Comparison of ENCODE assay signal across 8 cellular contexts in genomic region chr16:71288570-71288889, GRCh38. TPM values are rescaled to one million over a fixed set of nuclear protein-coding genes. Genes with fewer than 3 reads are reported as not detected.
A peak's percentile ranks its signal among the peaks of the same experiment; 100 is the strongest.
DNase-seq lines count a peak whose midpoint lies in the region; ATAC-seq and TF ChIP-seq lines count a peak whose summit lies in the region.

No MANE protein-coding gene starts in this region.

- peaks cover 7% of the 10 kb centered on the region for H3K27me3 Mint-ChIP-seq in activated naive CD4-positive, alpha-beta T cell treated with anti-CD3 and anti-CD28 coated beads for 36 hours (ENCODE audit: low read depth)

- H3K27ac Mint-ChIP-seq in activated naive CD4-positive, alpha-beta T cell treated with anti-CD3 and anti-CD28 coated beads for 36 hours, result peak overlapping the region; percentile 86

- H3K9ac ChIP-seq in adipocyte (ENCODE audit: low read length) (peak overlapping the region; percentile 92), liver (ENCODE audit: low read depth in 1 of 2, low read length in 2 of 2) (peak overlapping the region; percentile 70 to 71)

- peaks cover 42% of the 10 kb centered on the region for H3K36me3 Mint-ChIP-seq in activated naive CD4-positive, alpha-beta T cell treated with anti-CD3 and anti-CD28 coated beads for 36 hours (ENCODE audit: low read depth)

- H3K27ac ChIP-seq in liver (ENCODE audit: low read depth in 1 of 2, low read length in 2 of 2) (peak overlapping the region in 1 of 2 donors; percentile 58), upper lobe of left lung (peak overlapping the region; percentile 93 to 97 (median 95))

- H3K36me3 ChIP-seq in adipocyte (ENCODE audit: control insufficient read depth, insufficient read depth, low read length, severe bottlenecking) (peaks cover 25% of the 10 kb centered on the region), liver (ENCODE audit: control insufficient read depth in 4 of 4, insufficient read depth in 3 of 4, low read depth in 1 of 4, low read length in 3 of 4) (peaks cover 2 to 23% (median 17%) of the 10 kb centered on the region in 4 donors), upper lobe of left lung (peaks cover 9 to 30% (median 14%) of the 10 kb centered on the region in 4 donors)

- no peak for TF ChIP-seq CTCF in liver (IDR thresholded peaks at IDR 0.05; ENCODE audit: low read depth, low read length, missing input control)
- no peak for TF ChIP-seq CTCF in upper lobe of left lung (IDR thresholded peaks at IDR 0.05)

- ATAC-seq in upper lobe of left lung (ENCODE audit: low FRiP score in 2 of 2), result no peak
- no peak for ATAC-seq in GM19467 (IDR thresholded peaks at IDR 0.05; ENCODE audit: unreplicated experiment)
- no peak for ATAC-seq in GM21723 (IDR thresholded peaks at IDR 0.05; ENCODE audit: unreplicated experiment)

- H3K4me3 ChIP-seq in adipocyte (ENCODE audit: low read length) (peak overlapping the region; percentile 94), liver (ENCODE audit: low read depth in 1 of 3, low read length in 3 of 3) (peak overlapping the region; percentile 46 to 80 (median 75)), upper lobe of left lung (peak overlapping the region; percentile 68 to 84 (median 78))

- H3K4me1 Mint-ChIP-seq in activated naive CD4-positive, alpha-beta T cell treated with anti-CD3 and anti-CD28 coated beads for 36 hours (ENCODE audit: low read depth), result peaks cover 11% of the 10 kb centered on the region

- H3K27me3 ChIP-seq in adipocyte (replicated peaks; ENCODE audit: control insufficient read depth, insufficient read depth, low read length) (peaks cover 5% of the 10 kb centered on the region), liver (ENCODE audit: control insufficient read depth in 4 of 4, insufficient read depth in 4 of 4, low read length in 3 of 4) (no peaks in the 10 kb centered on the region), upper lobe of left lung (no peaks in the 10 kb centered on the region)

- 14% methylated on average over 3 of the region's 3 CpGs for WGBS in liver
- 1 to 6% methylated on average over 3 of the region's 3 CpGs for WGBS in upper lobe of left lung, 2 donors

- TF ChIP-seq RAD21 in liver (IDR thresholded peaks at IDR 0.05), result no peak

- no peaks in the 10 kb centered on the region for H3K9me3 ChIP-seq in adipocyte (ENCODE audit: control insufficient read depth, low read length)
- no peaks in the 10 kb centered on the region for H3K9me3 ChIP-seq in liver (ENCODE audit: control insufficient read depth in 4 of 4, low read length in 3 of 4)
- no peaks in the 10 kb centered on the region for H3K9me3 ChIP-seq in upper lobe of left lung

- CTCF ChIA-PET in activated naive CD4-positive, alpha-beta T cell treated with anti-CD3 and anti-CD28 coated beads for 36 hours (lab: Charles Lee), result interaction anchor here (1.3 to 1.8 kb wide), 2 partner anchors 23 to 26 kb away, joined by 3 to 7 read pairs; no protein-coding TSS in a partner anchor

- H3K4me3 Mint-ChIP-seq in activated naive CD4-positive, alpha-beta T cell treated with anti-CD3 and anti-CD28 coated beads for 36 hours, result peak overlapping the region; percentile 84

- DNase-seq in activated naive CD4-positive, alpha-beta T cell treated with anti-CD3 and anti-CD28 coated beads for 36 hours, result no peak
- DNase-seq in activated naive CD4-positive, alpha-beta T cell treated with anti-CD3 and anti-CD28 coated beads, Interleukin-2, amount 50 U/mL, for 16 hours, result no peak
- DNase-seq in adipocyte (ENCODE audit: low read depth), result no peak
- DNase-seq in upper lobe of left lung, result no peak
- no peak for DNase-seq in posterior vena cava (ENCODE audit: low spot score)

- peaks cover 20% of the 10 kb centered on the region for H3K9me3 Mint-ChIP-seq in activated naive CD4-positive, alpha-beta T cell treated with anti-CD3 and anti-CD28 coated beads for 36 hours

- TF ChIP-seq EP300 in upper lobe of left lung (IDR thresholded peaks at IDR 0.05), result no peak

- intact Hi-C loops in activated naive CD4-positive, alpha-beta T cell treated with anti-CD3 and anti-CD28 coated beads for 36 hours (cut with micrococcal nuclease), result loop anchor here (2.0 to 10.0 kb wide), 5 partner anchors 70 to 806 kb away; partner anchors contain the start of genes CALB2, DHX38, TXNL4B and VAC14
- intact Hi-C loops in posterior vena cava (cut with DNase I), result no loop called here

- no peak for TF ChIP-seq POLR2A in upper lobe of left lung (IDR thresholded peaks at IDR 0.05)

- H3K4me1 ChIP-seq in adipocyte (ENCODE audit: control insufficient read depth, insufficient read depth, low read length), result peaks cover 11% of the 10 kb centered on the region
- H3K4me1 ChIP-seq in liver (ENCODE audit: control insufficient read depth in 4 of 4, insufficient read depth in 4 of 4, low read length in 3 of 4), result peaks cover 7 to 12% (median 9%) of the 10 kb centered on the region in 4 donors
- peaks cover 6 to 26% (median 13%) of the 10 kb centered on the region in 4 donors for H3K4me1 ChIP-seq in upper lobe of left lung

TF ChIP-seq in liver, 16 proteins besides CTCF, POLR2A, EP300 and RAD21:
- peak in 1 of 2 donors; percentile 6 for TF ChIP-seq JUND (IDR thresholded peaks at IDR 0.05)
- TF ChIP-seq, protein P1, sequence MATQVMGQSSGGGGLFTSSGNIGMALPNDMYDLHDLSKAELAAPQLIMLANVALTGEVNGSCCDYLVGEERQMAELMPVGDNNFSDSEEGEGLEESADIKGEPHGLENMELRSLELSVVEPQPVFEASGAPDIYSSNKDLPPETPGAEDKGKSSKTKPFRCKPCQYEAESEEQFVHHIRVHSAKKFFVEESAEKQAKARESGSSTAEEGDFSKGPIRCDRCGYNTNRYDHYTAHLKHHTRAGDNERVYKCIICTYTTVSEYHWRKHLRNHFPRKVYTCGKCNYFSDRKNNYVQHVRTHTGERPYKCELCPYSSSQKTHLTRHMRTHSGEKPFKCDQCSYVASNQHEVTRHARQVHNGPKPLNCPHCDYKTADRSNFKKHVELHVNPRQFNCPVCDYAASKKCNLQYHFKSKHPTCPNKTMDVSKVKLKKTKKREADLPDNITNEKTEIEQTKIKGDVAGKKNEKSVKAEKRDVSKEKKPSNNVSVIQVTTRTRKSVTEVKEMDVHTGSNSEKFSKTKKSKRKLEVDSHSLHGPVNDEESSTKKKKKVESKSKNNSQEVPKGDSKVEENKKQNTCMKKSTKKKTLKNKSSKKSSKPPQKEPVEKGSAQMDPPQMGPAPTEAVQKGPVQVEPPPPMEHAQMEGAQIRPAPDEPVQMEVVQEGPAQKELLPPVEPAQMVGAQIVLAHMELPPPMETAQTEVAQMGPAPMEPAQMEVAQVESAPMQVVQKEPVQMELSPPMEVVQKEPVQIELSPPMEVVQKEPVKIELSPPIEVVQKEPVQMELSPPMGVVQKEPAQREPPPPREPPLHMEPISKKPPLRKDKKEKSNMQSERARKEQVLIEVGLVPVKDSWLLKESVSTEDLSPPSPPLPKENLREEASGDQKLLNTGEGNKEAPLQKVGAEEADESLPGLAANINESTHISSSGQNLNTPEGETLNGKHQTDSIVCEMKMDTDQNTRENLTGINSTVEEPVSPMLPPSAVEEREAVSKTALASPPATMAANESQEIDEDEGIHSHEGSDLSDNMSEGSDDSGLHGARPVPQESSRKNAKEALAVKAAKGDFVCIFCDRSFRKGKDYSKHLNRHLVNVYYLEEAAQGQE (IDR thresholded peaks at IDR 0.05), result no peak

RNA-seq across cellular contexts. Expression of gene CMTR2, which starts 0.7 kb away (rescaled TPM):
- total RNA-seq in activated naive CD4-positive, alpha-beta T cell treated with anti-CD3 and anti-CD28 coated beads for 36 hours, result 10 to 100 TPM; 14.4 to 15.1 TPM
- total RNA-seq in liver (10 to 100 TPM; 19.6 to 28.0 TPM), upper lobe of left lung (10 to 100 TPM in 5 of 6 donors, 1 to 10 TPM in 1; 9.3 to 24.5 (median 20.5) TPM), posterior vena cava (10 to 100 TPM; 13.9 to 16.9 TPM)
- polyA plus RNA-seq in liver, result 10 to 100 TPM in 1 of 2 donors, 1 to 10 TPM in 1; 6.8 to 10.4 TPM

RNA-seq across cellular contexts. Expression of gene HYDIN, which starts 58.0 kb away (rescaled TPM):
- not detected for total RNA-seq in activated naive CD4-positive, alpha-beta T cell treated with anti-CD3 and anti-CD28 coated beads for 36 hours
- total RNA-seq in liver (1 to 10 TPM in 1 of 2 donors, under 1 TPM in 1; 0.37 to 3.0 TPM), upper lobe of left lung (10 to 100 TPM in 4 of 6 donors, 1 to 10 TPM in 2; 1.6 to 62.0 (median 18.1) TPM), posterior vena cava (1 to 10 TPM; 2.8 to 3.5 TPM)
- under 1 TPM; 0.14 to 0.82 TPM for polyA plus RNA-seq in liver
